Comparison of ENCODE assay signal across 28 cellular contexts in the genomic region with DNA sequence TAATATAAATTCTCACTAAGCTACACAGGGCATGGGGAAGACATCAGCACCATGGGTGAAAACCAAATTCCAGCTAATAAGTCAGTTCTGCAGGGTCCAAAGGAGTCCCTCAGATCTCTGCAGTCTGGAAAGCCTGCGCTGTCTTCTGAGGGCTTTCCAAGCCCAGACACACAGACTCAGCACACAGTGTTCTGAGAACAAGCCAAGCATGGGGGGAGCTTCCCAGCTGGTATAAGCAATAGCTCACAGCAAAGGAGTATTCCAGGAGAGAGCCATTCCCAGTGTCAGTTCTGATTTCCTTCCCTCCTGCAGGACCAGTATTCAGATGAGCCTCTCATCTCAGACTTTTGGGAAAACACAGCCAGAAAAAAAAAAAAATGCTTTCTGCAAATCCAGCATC.
DNase-seq lines count a peak whose midpoint lies in the region; ATAC-seq and TF ChIP-seq lines count a peak whose summit lies in the region.
"Had no signal": no experiment of that assay in that cellular context is flagged by ENCODE, and none has a peak within 500 bp of the region (broad histone marks: within the 10 kb centered on the region; RNA-seq: fewer than 3 reads in every experiment).

No MANE protein-coding gene starts in this region.

- DNase-seq in Right ventricle myocardium superior (peak; percentile 63), cardiac septum (ENCODE audit: low spot score) (no peak), prostate gland (ENCODE audit: low spot score) (no peak), aorta (no peak), NCI-H187 (lab: John Stamatoyannopoulos, UW) (no peak)
- no peak for DNase-seq in activated naive CD4-positive, alpha-beta T cell treated with anti-CD3 and anti-CD28 coated beads, Interleukin-2, amount 50 U/mL, for 16 hours
- DNase-seq in activated T-cell treated with anti-CD3 and anti-CD28 coated beads, Interleukin-2, amount 50 U/mL, for 1 hour = no peak
- DNase-seq: 8988T; activated CD8-positive, alpha-beta memory T cell treated with anti-CD3 and anti-CD28 coated beads for 24 hours; activated gamma-delta T cell treated with Interleukin-2 at 50 U/mL for 16 hours; activated naive CD8-positive, alpha-beta T cell treated with anti-CD3 and anti-CD28 coated beads, Interleukin-2, amount 50 U/mL, for 24 hours; activated T-cell treated with anti-CD3 and anti-CD28 coated beads, Interleukin-2, amount 50 U/mL, for 24 hours; effector CD8-positive, alpha-beta T cell; EL; GM23248; hippocampal formation; NCI-H1417 treated with DMSO at 0.1 percent for 48 hours; NCI-H446; NCI-H82; pancreas; stimulated activated naive CD4-positive, alpha-beta T cell treated with Interleukin-2 at 50 U/mL for 16 hours; T-helper 2 cell had no signal

- ATAC-seq in Right ventricle myocardium superior (ENCODE audit: poor library complexity) (peak; percentile 77), aorta (ENCODE audit: low FRiP score) (peak; percentile 45)
- ATAC-seq: activated naive CD8-positive, alpha-beta T cell treated with anti-CD3 and anti-CD28 coated beads, Interleukin-2, amount 50 U/mL, for 24 hours; natural killer cell treated with Interleukin-12 subunit alpha and Interleukin-12 subunit beta and Interleukin-15 and Interleukin-18, amount 100 ng/mL, for 72 hours; pancreas had no signal

- H3K27ac ChIP-seq in layer of hippocampus (ENCODE audit: low read depth, low read length) = peak overlapping the region; percentile 15
- peak overlapping the region; percentile 17 to 52 for H3K27ac ChIP-seq in prostate gland
- H3K27ac ChIP-seq in aorta (ENCODE audit: low read depth in 1 of 2, low read length in 2 of 2) = no peak overlapping the region
- H3K27ac ChIP-seq: epithelial cell of prostate, GM23248, HL-60, KMS-11, pancreas, thoracic aorta had no signal

- H3K36me3 ChIP-seq in prostate gland (no peaks in the 10 kb centered on the region), aorta (ENCODE audit: control insufficient read depth in 1 of 2, insufficient read depth in 2 of 2, low read length in 1 of 2) (no peaks in the 10 kb centered on the region)
- H3K36me3 ChIP-seq: pancreas, thoracic aorta had no signal

- H3K4me1 ChIP-seq in prostate gland (replicated peaks) (no peaks in the 10 kb centered on the region), aorta (ENCODE audit: control insufficient read depth in 1 of 2, insufficient read depth in 2 of 2, low read length in 2 of 2) (no peaks in the 10 kb centered on the region)
- H3K4me1 ChIP-seq: pancreas had no signal

- H3K27me3 ChIP-seq in layer of hippocampus (ENCODE audit: control insufficient read depth, insufficient read depth, low read length) = no peaks in the 10 kb centered on the region
- no peaks in the 10 kb centered on the region for H3K27me3 ChIP-seq in prostate gland (replicated peaks; ENCODE audit: insufficient read depth)
- H3K27me3 ChIP-seq in aorta (ENCODE audit: control insufficient read depth in 1 of 2, insufficient read depth in 2 of 2, low read length in 1 of 2) = no peaks in the 10 kb centered on the region
- H3K27me3 ChIP-seq: pancreas had no signal

- H3K4me3 ChIP-seq in prostate gland = no peak overlapping the region
- H3K4me3 ChIP-seq in aorta (ENCODE audit: low read length in 2 of 2) = no peak overlapping the region
- H3K4me3 ChIP-seq: GM23248, pancreas, thoracic aorta had no signal

- 57% methylated on average over 1 of the region's 1 CpG for WGBS in prostate gland
- WGBS in aorta, 2 donors = 41 to 50% methylated on average over 1 of the region's 1 CpG

- no peak for TF ChIP-seq CTCF in prostate gland (IDR thresholded peaks at IDR 0.05)

- TF ChIP-seq POLR2A in prostate gland (IDR thresholded peaks at IDR 0.05) = no peak

- H3K9me3 ChIP-seq in prostate gland (no peaks in the 10 kb centered on the region), aorta (ENCODE audit: control insufficient read depth, low read length) (no peaks in the 10 kb centered on the region)
- H3K9me3 ChIP-seq: pancreas, thoracic aorta had no signal

- intact Hi-C loops in Right ventricle myocardium superior (cut with DNase I) = no loop called here
- intact Hi-C loops in cardiac septum (cut with DNase I) = no loop called here
- intact Hi-C loops in prostate gland (cut with DNase I) = loop anchor here (10.0 kb wide), 1 partner anchor 377 kb away; no protein-coding TSS in a partner anchor
- intact Hi-C loops in aorta (cut with DNase I) = no loop called here

Comparison
In these comparisons a context has a peak if more than half of its experiments do, and no peak if none do; other contexts are left out.
1. H3K27ac ChIP-seq: peak in layer of hippocampus (single experiment) and prostate gland (2 of 2); none in aorta (0 of 2).